ENCODE assay signal across 14 cellular contexts in the genomic region with DNA sequence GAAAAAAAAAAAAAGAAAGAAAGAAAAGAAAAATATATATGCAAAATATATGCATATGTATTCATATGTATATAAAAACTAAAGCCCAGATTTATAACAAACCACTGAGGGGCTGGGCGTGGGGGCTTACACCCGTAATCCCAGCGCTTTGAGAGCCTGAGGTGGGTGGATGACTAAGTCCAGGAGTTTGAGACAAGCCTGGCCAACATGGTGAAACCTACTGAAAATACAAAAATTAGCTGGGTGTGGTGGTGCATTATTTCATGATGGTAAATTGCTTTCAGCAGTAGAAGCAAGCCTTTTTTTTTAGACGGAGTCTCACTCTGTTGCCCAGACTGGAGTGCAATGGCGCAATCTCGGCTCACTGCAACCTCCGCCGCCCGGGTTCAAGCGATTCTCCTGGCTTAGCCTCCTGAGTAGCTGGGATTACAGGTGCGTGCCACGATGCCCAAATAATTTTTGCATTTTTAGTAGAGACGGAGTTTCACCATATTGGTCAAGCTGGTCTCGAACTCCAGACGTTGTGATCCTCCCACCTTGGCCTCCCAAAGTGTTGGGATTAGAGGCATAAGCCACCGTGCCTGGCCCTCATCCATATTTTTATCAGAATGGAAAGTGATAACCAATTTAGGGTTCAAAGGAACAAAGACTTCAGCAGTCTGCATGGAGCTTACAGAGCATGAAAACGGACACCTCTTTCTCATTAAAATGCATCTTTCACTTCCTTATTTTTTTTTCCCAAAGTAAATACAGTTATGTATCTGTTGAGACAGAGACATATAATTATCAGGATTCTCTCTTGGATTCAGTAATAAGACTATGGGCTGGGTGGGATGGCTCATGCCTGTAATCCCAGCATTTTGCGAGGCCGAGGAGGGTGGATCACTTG.
DNase-seq lines count a peak whose midpoint lies in the region; ATAC-seq lines count a peak whose summit lies in the region.
"Had no signal": no experiment of that assay in that cellular context is flagged by ENCODE, and none has a peak within 500 bp of the region (broad histone marks: within the 10 kb centered on the region; RNA-seq: fewer than 3 reads in every experiment).

No MANE protein-coding gene starts in this region.

- no peaks in the 10 kb centered on the region for H3K9me3 Mint-ChIP-seq in stimulated activated memory B cell treated with anti-CD40 and anti-IgM and Interleukin-4, amounts not matched to agents 10 μg/mL and 1 μg/mL and 100 μg/mL, for 72 hours
- H3K9me3 Mint-ChIP-seq: activated CD4-positive, alpha-beta memory T cell treated with anti-CD3 and anti-CD28 coated beads, Interleukin-2, amount 10 ng/mL, durations not matched to agents 7 days and 5 days had no signal

- DNase-seq in NCI-H146 (lab: John Stamatoyannopoulos, UW): peak; percentile 6
- DNase-seq in NCI-H146 treated with DMSO at 0.1 percent for 48 hours (lab: John Stamatoyannopoulos, UW; ENCODE audit: unreplicated experiment): no peak
- no peak for DNase-seq in NCI-H2029 treated with DMSO at 0.1 percent for 48 hours (lab: John Stamatoyannopoulos, UW)
- no peak for DNase-seq in COLO668 (lab: John Stamatoyannopoulos, UW; ENCODE audit: unreplicated experiment)
- no peak for DNase-seq in GF-D8 (lab: John Stamatoyannopoulos, UW)
- DNase-seq: activated CD4-positive, alpha-beta memory T cell treated with anti-CD3 and anti-CD28 coated beads, Interleukin-2, amount 10 ng/mL, durations not matched to agents 7 days and 5 days; DMS 273 treated with DMSO at 0.1 percent for 48 hours; glutamatergic neuron; left lung; pancreas; substantia nigra had no signal

- no peaks in the 10 kb centered on the region for H3K36me3 Mint-ChIP-seq in stimulated activated memory B cell treated with anti-CD40 and anti-IgM and Interleukin-4, amounts not matched to agents 10 μg/mL and 1 μg/mL and 100 μg/mL, for 72 hours

- H3K27ac Mint-ChIP-seq in stimulated activated memory B cell treated with anti-CD40 and anti-IgM and Interleukin-4, amounts not matched to agents 10 μg/mL and 1 μg/mL and 100 μg/mL, for 72 hours: peak overlapping the region; percentile 77
- H3K27ac Mint-ChIP-seq: activated CD4-positive, alpha-beta memory T cell treated with anti-CD3 and anti-CD28 coated beads, Interleukin-2, amount 10 ng/mL, durations not matched to agents 7 days and 5 days had no signal

- peaks cover 23% of the 10 kb centered on the region for H3K4me1 Mint-ChIP-seq in stimulated activated memory B cell treated with anti-CD40 and anti-IgM and Interleukin-4, amounts not matched to agents 10 μg/mL and 1 μg/mL and 100 μg/mL, for 72 hours
- H3K4me1 Mint-ChIP-seq: activated CD4-positive, alpha-beta memory T cell treated with anti-CD3 and anti-CD28 coated beads, Interleukin-2, amount 10 ng/mL, durations not matched to agents 7 days and 5 days had no signal

- no peaks in the 10 kb centered on the region for H3K27me3 Mint-ChIP-seq in stimulated activated memory B cell treated with anti-CD40 and anti-IgM and Interleukin-4, amounts not matched to agents 10 μg/mL and 1 μg/mL and 100 μg/mL, for 72 hours
- H3K27me3 Mint-ChIP-seq: activated CD4-positive, alpha-beta memory T cell treated with anti-CD3 and anti-CD28 coated beads, Interleukin-2, amount 10 ng/mL, durations not matched to agents 7 days and 5 days had no signal

- peak overlapping the region; percentile 78 for H3K4me3 Mint-ChIP-seq in stimulated activated memory B cell treated with anti-CD40 and anti-IgM and Interleukin-4, amounts not matched to agents 10 μg/mL and 1 μg/mL and 100 μg/mL, for 72 hours
- H3K4me3 Mint-ChIP-seq: activated CD4-positive, alpha-beta memory T cell treated with anti-CD3 and anti-CD28 coated beads, Interleukin-2, amount 10 ng/mL, durations not matched to agents 7 days and 5 days had no signal

- ATAC-seq in HG02623 (IDR thresholded peaks at IDR 0.05; ENCODE audit: unreplicated experiment): peak; percentile 62
- ATAC-seq in HG03439 (IDR thresholded peaks at IDR 0.05; ENCODE audit: unreplicated experiment): peak; percentile 61
- peak; percentile 84 for ATAC-seq in stimulated activated memory B cell treated with anti-CD40 and anti-IgM and Interleukin-4, amounts not matched to agents 10 μg/mL and 1 μg/mL and 100 μg/mL, for 72 hours
- ATAC-seq: left lung, pancreas had no signal
